In genomic region chr5:11687498-11687897, GRCh38 we compare ENCODE assay signal across 35 cellular contexts.
"Had no signal": no experiment of that assay in that cellular context is flagged by ENCODE, and none has a peak within 500 bp of the region (broad histone marks: within the 10 kb centered on the region; RNA-seq: fewer than 3 reads in every experiment).

No MANE protein-coding gene starts in this region.

- ATAC-seq: activated naive CD4-positive, alpha-beta T cell treated with anti-CD3 and anti-CD28 coated beads, Interleukin-2, amount 50 U/mL, for 72 hours; activated naive CD8-positive, alpha-beta T cell treated with anti-CD3 and anti-CD28 coated beads, Interleukin-2, amount 50 U/mL, for 24 hours; activated T-cell treated with anti-CD3 and anti-CD28 coated beads, Interleukin-2, amount 50 U/mL, for 4 hours; activated T-cell treated with anti-CD3 and anti-CD28 coated beads, Interleukin-2, amount 50 U/mL, for 72 hours; activated T-helper 17 cell treated with anti-CD3 and anti-CD28 coated beads, Interleukin-2, amount 50 U/mL, for 72 hours; body of pancreas had no signal

- DNase-seq: activated effector memory CD4-positive, alpha-beta T cell treated with anti-CD3 and anti-CD28 coated beads, Interleukin-2, amount 50 U/mL, for 16 hours; activated effector memory CD4-positive, alpha-beta T cell treated with Interleukin-2 at 50 U/mL for 16 hours; activated gamma-delta T cell; activated gamma-delta T cell treated with Interleukin-2 at 50 U/mL for 16 hours; activated naive CD4-positive, alpha-beta T cell; activated naive CD4-positive, alpha-beta T cell treated with anti-CD3 and anti-CD28 coated beads for 36 hours; activated naive CD4-positive, alpha-beta T cell treated with anti-CD3 and anti-CD28 coated beads, Interleukin-2, amount 10 ng/mL, durations not matched to agents 7 days and 5 days; activated naive CD4-positive, alpha-beta T cell treated with anti-CD3 and anti-CD28 coated beads, Interleukin-2, amount 50 U/mL, for 16 hours; activated naive CD4-positive, alpha-beta T cell treated with Interleukin-2 at 50 U/mL for 16 hours; activated naive CD8-positive, alpha-beta T cell treated with anti-CD3 and anti-CD28 coated beads for 36 hours; activated naive CD8-positive, alpha-beta T cell treated with anti-CD3 and anti-CD28 coated beads, Interleukin-2, amount 10 ng/mL, durations not matched to agents 7 days and 5 days; activated naive CD8-positive, alpha-beta T cell treated with anti-CD3 and anti-CD28 coated beads, Interleukin-2, amount 50 U/mL, for 24 hours; activated T-cell treated with anti-CD3 and anti-CD28 coated beads for 4 hours; activated T-cell treated with anti-CD3 and anti-CD28 coated beads, Interleukin-2, amount 50 U/mL, for 1 hour; activated T-cell treated with anti-CD3 and anti-CD28 coated beads, Interleukin-2, amount 50 U/mL, for 24 hours; activated T-cell treated with anti-CD3 and anti-CD28 coated beads, Interleukin-2, amount 50 U/mL, for 4 hours; activated T-cell treated with anti-CD3 and anti-CD28 coated beads, Interleukin-2, amount 50 U/mL, for 48 hours; activated T-cell treated with anti-CD3 and anti-CD28 coated beads, Interleukin-2, amount 50 U/mL, for 72 hours; adrenal gland; amniotic stem cell; amygdala; anterior cingulate cortex; aorta; body of pancreas; brain microvascular endothelial cell; caudate nucleus; central memory CD4-positive, alpha-beta T cell; cerebellar nuclear complex had no signal

- H3K27ac ChIP-seq: adrenal gland, ascending aorta, body of pancreas, brain microvascular endothelial cell, breast epithelium, cardiac muscle cell had no signal

- H3K4me1 ChIP-seq: adrenal gland, ascending aorta, body of pancreas, breast epithelium had no signal

- H3K9me3 ChIP-seq: adrenal gland, ascending aorta, body of pancreas, breast epithelium had no signal

- H3K4me3 ChIP-seq: adrenal gland, ascending aorta, body of pancreas, breast epithelium, cardiac muscle cell had no signal

- FAIRE-seq: astrocyte, bronchial epithelial cell had no signal

- H3K36me3 ChIP-seq: adrenal gland, ascending aorta, brain microvascular endothelial cell, breast epithelium, cardiac muscle cell had no signal

- H3K27me3 ChIP-seq: adrenal gland, ascending aorta, body of pancreas, brain microvascular endothelial cell, breast epithelium, cardiac muscle cell had no signal
